ENCODE assay signal across 16 cellular contexts in the genomic region with DNA sequence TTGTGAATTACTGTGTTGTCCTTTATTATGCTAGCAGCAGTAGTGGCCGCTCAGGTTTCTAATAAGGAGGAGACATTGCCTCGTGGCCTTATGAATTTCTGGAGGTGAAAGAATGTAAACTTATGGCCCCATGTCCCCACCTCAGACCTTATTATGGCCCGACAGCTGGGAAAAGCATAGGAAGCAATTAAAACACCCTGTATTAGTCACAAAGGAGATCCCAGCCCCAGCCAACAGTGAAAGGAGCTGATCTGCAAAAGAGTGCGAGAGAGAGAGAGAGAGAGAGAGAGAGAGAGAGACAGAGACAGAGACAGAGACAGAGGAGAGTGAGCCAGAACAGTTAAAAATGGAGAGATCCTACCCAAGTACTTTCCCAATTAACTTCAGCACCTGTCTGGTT.
DNase-seq lines count a peak whose midpoint lies in the region; ATAC-seq and TF ChIP-seq lines count a peak whose summit lies in the region.
"Had no signal": no experiment of that assay in that cellular context is flagged by ENCODE, and none has a peak within 500 bp of the region (broad histone marks: within the 10 kb centered on the region; RNA-seq: fewer than 3 reads in every experiment).

No MANE protein-coding gene starts in this region.

- ATAC-seq in Right ventricle myocardium superior (ENCODE audit: poor library complexity) (peak; percentile 25), right cardiac atrium (no peak), HG03342 (IDR thresholded peaks at IDR 0.05; ENCODE audit: unreplicated experiment) (no peak), HG02642 (IDR thresholded peaks at IDR 0.05; ENCODE audit: poor library complexity, unreplicated experiment) (no peak)
- ATAC-seq: GM12878 had no signal

- H3K9me3 ChIP-seq in right cardiac atrium (ENCODE audit: control insufficient read depth, low read length) (no peaks in the 10 kb centered on the region), endodermal cell (ENCODE audit: control insufficient read depth, low read length) (no peaks in the 10 kb centered on the region), stomach (no peaks in the 10 kb centered on the region)
- H3K9me3 ChIP-seq: BE2C, HAP-1 had no signal

- H3K36me3 Mint-ChIP-seq in endodermal cell (ENCODE audit: low read depth) (no peaks in the 10 kb centered on the region), nephron progenitor cell (ENCODE audit: low read depth) (no peaks in the 10 kb centered on the region)
- H3K36me3 Mint-ChIP-seq: CD4-positive, alpha-beta memory T cell had no signal

- no peak overlapping the region for H3K27ac ChIP-seq in right cardiac atrium (ENCODE audit: low read length)
- peak overlapping the region; percentile 64 for H3K27ac ChIP-seq in endodermal cell (ENCODE audit: low read depth, low read length)
- no peak overlapping the region for H3K27ac ChIP-seq in stomach
- H3K27ac ChIP-seq: C4-2B, HL-60 had no signal

- DNase-seq in Right ventricle myocardium superior (no peak), right cardiac atrium (no peak), endodermal cell (no peak), nephron progenitor cell (no peak), 8988T (no peak), stomach (no peak)
- DNase-seq: BE2C; CD4-positive, alpha-beta memory T cell; DMS79; GOT3 had no signal

- no peaks in the 10 kb centered on the region for H3K4me1 ChIP-seq in right cardiac atrium (ENCODE audit: control insufficient read depth, insufficient read depth, low read length)
- no peaks in the 10 kb centered on the region for H3K4me1 ChIP-seq in endodermal cell (ENCODE audit: control insufficient read depth, insufficient read depth, low read length)
- H3K4me1 ChIP-seq in stomach = peaks cover 0 to 4% (median 0%) of the 10 kb centered on the region in 4 donors
- H3K4me1 ChIP-seq: BE2C, HAP-1 had no signal

- no peak for TF ChIP-seq EP300 in stomach (IDR thresholded peaks at IDR 0.05)

- H3K4me1 Mint-ChIP-seq in endodermal cell (peaks cover 10% of the 10 kb centered on the region), nephron progenitor cell (peaks cover 29% of the 10 kb centered on the region)
- H3K4me1 Mint-ChIP-seq: CD4-positive, alpha-beta memory T cell had no signal

- H3K36me3 ChIP-seq in endodermal cell (ENCODE audit: control insufficient read depth, insufficient read depth, low read length) = no peaks in the 10 kb centered on the region
- no peaks in the 10 kb centered on the region for H3K36me3 ChIP-seq in stomach
- H3K36me3 ChIP-seq: BE2C, HAP-1 had no signal

- TF ChIP-seq CTCF in endodermal cell (conservative IDR thresholded peaks at IDR 0.05) = no peak
- no peak for TF ChIP-seq CTCF in nephron progenitor cell (IDR thresholded peaks at IDR 0.05)
- no peak for TF ChIP-seq CTCF in stomach (IDR thresholded peaks at IDR 0.05)

- no peak overlapping the region for H3K4me3 ChIP-seq in right cardiac atrium (ENCODE audit: low read length)
- H3K4me3 ChIP-seq in endodermal cell (ENCODE audit: low read length) = no peak overlapping the region
- H3K4me3 ChIP-seq in stomach = no peak overlapping the region
- H3K4me3 ChIP-seq: GM12878, HAP-1 had no signal

- H3K9me3 Mint-ChIP-seq in endodermal cell = no peaks in the 10 kb centered on the region
- H3K9me3 Mint-ChIP-seq in nephron progenitor cell = peaks cover 66% of the 10 kb centered on the region

- intact Hi-C loops in Right ventricle myocardium superior (cut with DNase I) = no loop called here
- intact Hi-C loops in right cardiac atrium (cut with DNase I) = no loop called here
- intact Hi-C loops in stomach (cut with DNase I; ENCODE audit: low total_unique reads) = no loop called here

- peaks cover 5% of the 10 kb centered on the region for H3K27me3 Mint-ChIP-seq in endodermal cell (ENCODE audit: insufficient read depth)
- H3K27me3 Mint-ChIP-seq in nephron progenitor cell (ENCODE audit: low read depth, poor library complexity) = peaks cover 21% of the 10 kb centered on the region

- no peaks in the 10 kb centered on the region for H3K27me3 ChIP-seq in right cardiac atrium (ENCODE audit: control insufficient read depth, insufficient read depth)
- no peaks in the 10 kb centered on the region for H3K27me3 ChIP-seq in endodermal cell (ENCODE audit: control insufficient read depth, insufficient read depth, low read length, poor library complexity, severe bottlenecking)
- H3K27me3 ChIP-seq in stomach = no peaks in the 10 kb centered on the region
- H3K27me3 ChIP-seq: BE2C had no signal

- H3K27ac Mint-ChIP-seq in endodermal cell = no peak overlapping the region
- peak overlapping the region; percentile 37 for H3K27ac Mint-ChIP-seq in nephron progenitor cell
- H3K27ac Mint-ChIP-seq: CD4-positive, alpha-beta memory T cell had no signal

- no peak overlapping the region for H3K9ac ChIP-seq in endodermal cell (ENCODE audit: extremely low read depth, low read length, poor library complexity, severe bottlenecking)

- WGBS in right cardiac atrium = 62% methylated on average over 4 of the region's 4 CpGs
- 94% methylated on average over 4 of the region's 4 CpGs; no CpG with 5 or more reads in 1 of the 2 experiments for WGBS in endodermal cell (ENCODE audit: insufficient coverage in 1 of 2, insufficient read length in 1 of 2), 2 experiments
- 51 to 56% (median 53%) methylated on average over 4 of the region's 4 CpGs for WGBS in stomach, 5 donors

- H3K4me3 Mint-ChIP-seq in endodermal cell (no peak overlapping the region), nephron progenitor cell (no peak overlapping the region)
- H3K4me3 Mint-ChIP-seq: CD4-positive, alpha-beta memory T cell had no signal

- TF ChIP-seq POLR2A in stomach (IDR thresholded peaks at IDR 0.05) = no peak
